1 cellular context compared by ENCODE assay signal in the genomic region with DNA sequence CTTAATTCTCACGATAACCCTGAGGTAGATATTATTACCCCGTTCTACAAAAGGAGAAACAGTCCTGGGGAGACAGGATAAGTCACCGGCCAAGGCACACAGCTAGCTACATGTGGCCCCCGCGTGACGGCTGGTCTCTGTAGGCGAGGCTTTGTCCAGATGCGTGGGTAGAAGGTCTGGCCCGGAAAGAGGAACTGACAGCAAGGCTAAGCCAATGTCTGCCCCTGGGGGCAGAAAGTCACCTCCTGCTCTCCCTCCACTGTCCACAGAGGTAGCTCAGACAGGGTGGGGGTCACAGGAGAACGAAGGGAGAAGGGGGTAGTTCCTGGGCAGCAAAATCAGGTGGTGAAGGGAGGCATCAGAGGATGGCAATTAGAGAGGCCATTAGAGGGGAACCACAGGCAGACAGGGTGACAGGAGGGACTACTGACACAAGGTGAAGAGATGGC.
A peak's percentile ranks its signal among the peaks of the same experiment; 100 is the strongest.
TF ChIP-seq lines count a peak whose summit lies in the region.

No MANE protein-coding gene starts in this region.

TF ChIP-seq in K562, 482 proteins besides CTCF, POLR2A, EP300 and RAD21 (continued from another document and continues in another):
- TF ChIP-seq, protein P1, sequence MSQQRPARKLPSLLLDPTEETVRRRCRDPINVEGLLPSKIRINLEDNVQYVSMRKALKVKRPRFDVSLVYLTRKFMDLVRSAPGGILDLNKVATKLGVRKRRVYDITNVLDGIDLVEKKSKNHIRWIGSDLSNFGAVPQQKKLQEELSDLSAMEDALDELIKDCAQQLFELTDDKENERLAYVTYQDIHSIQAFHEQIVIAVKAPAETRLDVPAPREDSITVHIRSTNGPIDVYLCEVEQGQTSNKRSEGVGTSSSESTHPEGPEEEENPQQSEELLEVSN (IDR thresholded peaks at IDR 0.05; ENCODE audit: borderline replicate concordance in 1 of 2, extremely low read depth in 1 of 2, insufficient read depth in 1 of 2, insufficient read length in 1 of 2, low read depth in 1 of 2, low read length in 1 of 2, poor library complexity in 1 of 2, severe bottlenecking in 1 of 2), result peak; percentile 91 to 92
- TF ChIP-seq CREB3 (tag; conservative IDR thresholded peaks at IDR 0.05; ENCODE audit: low read depth), result peak; percentile 60; the same call in 1 of the 2 replicates
- peak; percentile 56 to 62; a peak in 3 of 4 replicates for TF ChIP-seq NRF1 (conservative IDR thresholded peaks at IDR 0.05 in 1 of 2, IDR thresholded peaks at IDR 0.05 in 1 of 2)
- peak; percentile 62 for TF ChIP-seq ETV5 (CRISPR knock-in tag; IDR thresholded peaks at IDR 0.05; ENCODE audit: low read depth)
- TF ChIP-seq TARDBP (IDR thresholded peaks at IDR 0.05), result peak; percentile 61; the same call in 1 of the 2 replicates
- TF ChIP-seq CGGBP1 (CRISPR knock-in tag; IDR thresholded peaks at IDR 0.05), result no peak
- no peak for TF ChIP-seq HMGN3 (IDR thresholded peaks at IDR 0.05; ENCODE audit: borderline replicate concordance, extremely low read depth, insufficient read length, low read depth, low read length)
- no peak for TF ChIP-seq NUFIP1 (IDR thresholded peaks at IDR 0.05; ENCODE audit: partially characterized antibody)
- TF ChIP-seq HDAC2 (IDR thresholded peaks at IDR 0.05), result peak; percentile 78
- peak; percentile 71 for TF ChIP-seq SMARCA4 (IDR thresholded peaks at IDR 0.05)
- TF ChIP-seq MBD1 (CRISPR knock-in tag; IDR thresholded peaks at IDR 0.05), result no peak
- TF ChIP-seq, protein P2, sequence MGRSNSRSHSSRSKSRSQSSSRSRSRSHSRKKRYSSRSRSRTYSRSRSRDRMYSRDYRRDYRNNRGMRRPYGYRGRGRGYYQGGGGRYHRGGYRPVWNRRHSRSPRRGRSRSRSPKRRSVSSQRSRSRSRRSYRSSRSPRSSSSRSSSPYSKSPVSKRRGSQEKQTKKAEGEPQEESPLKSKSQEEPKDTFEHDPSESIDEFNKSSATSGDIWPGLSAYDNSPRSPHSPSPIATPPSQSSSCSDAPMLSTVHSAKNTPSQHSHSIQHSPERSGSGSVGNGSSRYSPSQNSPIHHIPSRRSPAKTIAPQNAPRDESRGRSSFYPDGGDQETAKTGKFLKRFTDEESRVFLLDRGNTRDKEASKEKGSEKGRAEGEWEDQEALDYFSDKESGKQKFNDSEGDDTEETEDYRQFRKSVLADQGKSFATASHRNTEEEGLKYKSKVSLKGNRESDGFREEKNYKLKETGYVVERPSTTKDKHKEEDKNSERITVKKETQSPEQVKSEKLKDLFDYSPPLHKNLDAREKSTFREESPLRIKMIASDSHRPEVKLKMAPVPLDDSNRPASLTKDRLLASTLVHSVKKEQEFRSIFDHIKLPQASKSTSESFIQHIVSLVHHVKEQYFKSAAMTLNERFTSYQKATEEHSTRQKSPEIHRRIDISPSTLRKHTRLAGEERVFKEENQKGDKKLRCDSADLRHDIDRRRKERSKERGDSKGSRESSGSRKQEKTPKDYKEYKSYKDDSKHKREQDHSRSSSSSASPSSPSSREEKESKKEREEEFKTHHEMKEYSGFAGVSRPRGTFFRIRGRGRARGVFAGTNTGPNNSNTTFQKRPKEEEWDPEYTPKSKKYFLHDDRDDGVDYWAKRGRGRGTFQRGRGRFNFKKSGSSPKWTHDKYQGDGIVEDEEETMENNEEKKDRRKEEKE (IDR thresholded peaks at IDR 0.05; ENCODE audit: borderline replicate concordance in 1 of 2, control insufficient read depth in 1 of 2, low read depth in 2 of 2, low read length in 1 of 2), result no peak
- no peak; the same call in 1 of the 2 replicates for TF ChIP-seq IRF9 (tag; IDR thresholded peaks at IDR 0.05)
- peak; percentile 100 for TF ChIP-seq SPI1 (IDR thresholded peaks at IDR 0.05; ENCODE audit: borderline replicate concordance, low read depth, low read length)
- peak; percentile 81 for TF ChIP-seq EP400 (IDR thresholded peaks at IDR 0.05)
- TF ChIP-seq ZBTB40 (IDR thresholded peaks at IDR 0.05), result no peak; the same call in 1 of the 2 replicates
- no peak for TF ChIP-seq ZBTB40 (CRISPR knock-in tag; IDR thresholded peaks at IDR 0.05)
- TF ChIP-seq POLR2B (IDR thresholded peaks at IDR 0.05; ENCODE audit: low read depth, partially characterized antibody), result no peak
- TF ChIP-seq ZNF124 (CRISPR knock-in tag; IDR thresholded peaks at IDR 0.05), result no peak
- TF ChIP-seq PTTG1 (tag; IDR thresholded peaks at IDR 0.05; ENCODE audit: low read depth), result no peak
- TF ChIP-seq, protein P3, sequence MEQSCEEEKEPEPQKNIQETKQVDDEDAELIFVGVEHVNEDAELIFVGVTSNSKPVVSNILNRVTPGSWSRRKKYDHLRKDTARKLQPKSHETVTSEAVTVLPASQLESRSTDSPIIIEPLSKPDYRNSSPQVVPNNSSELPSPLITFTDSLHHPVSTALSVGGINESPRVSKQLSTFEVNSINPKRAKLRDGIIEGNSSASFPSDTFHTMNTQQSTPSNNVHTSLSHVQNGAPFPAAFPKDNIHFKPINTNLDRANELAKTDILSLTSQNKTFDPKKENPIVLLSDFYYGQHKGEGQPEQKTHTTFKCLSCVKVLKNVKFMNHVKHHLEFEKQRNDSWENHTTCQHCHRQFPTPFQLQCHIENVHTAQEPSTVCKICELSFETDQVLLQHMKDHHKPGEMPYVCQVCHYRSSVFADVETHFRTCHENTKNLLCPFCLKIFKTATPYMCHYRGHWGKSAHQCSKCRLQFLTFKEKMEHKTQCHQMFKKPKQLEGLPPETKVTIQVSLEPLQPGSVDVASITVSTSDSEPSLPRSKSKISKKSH (CRISPR knock-in tag; IDR thresholded peaks at IDR 0.05), result no peak
- peak; percentile 21 to 34; a peak in 2 of 4 replicates for TF ChIP-seq FOXK2 (conservative IDR thresholded peaks at IDR 0.05 in 1 of 2, IDR thresholded peaks at IDR 0.05 in 1 of 2; ENCODE audit: low read depth in 2 of 2)
- TF ChIP-seq RBM34 (IDR thresholded peaks at IDR 0.05; ENCODE audit: borderline replicate concordance, insufficient read depth, low read length), result no peak
- TF ChIP-seq, protein P4, sequence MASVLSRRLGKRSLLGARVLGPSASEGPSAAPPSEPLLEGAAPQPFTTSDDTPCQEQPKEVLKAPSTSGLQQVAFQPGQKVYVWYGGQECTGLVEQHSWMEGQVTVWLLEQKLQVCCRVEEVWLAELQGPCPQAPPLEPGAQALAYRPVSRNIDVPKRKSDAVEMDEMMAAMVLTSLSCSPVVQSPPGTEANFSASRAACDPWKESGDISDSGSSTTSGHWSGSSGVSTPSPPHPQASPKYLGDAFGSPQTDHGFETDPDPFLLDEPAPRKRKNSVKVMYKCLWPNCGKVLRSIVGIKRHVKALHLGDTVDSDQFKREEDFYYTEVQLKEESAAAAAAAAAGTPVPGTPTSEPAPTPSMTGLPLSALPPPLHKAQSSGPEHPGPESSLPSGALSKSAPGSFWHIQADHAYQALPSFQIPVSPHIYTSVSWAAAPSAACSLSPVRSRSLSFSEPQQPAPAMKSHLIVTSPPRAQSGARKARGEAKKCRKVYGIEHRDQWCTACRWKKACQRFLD (CRISPR knock-in tag; IDR thresholded peaks at IDR 0.05), result peak; percentile 88
- no peak for TF ChIP-seq ZC3H8 (IDR thresholded peaks at IDR 0.05)
- TF ChIP-seq ZNF282 (CRISPR knock-in tag; IDR thresholded peaks at IDR 0.05), result no peak
- no peak for TF ChIP-seq TFAM (CRISPR knock-in tag; conservative IDR thresholded peaks at IDR 0.05)
- no peak for TF ChIP-seq SAFB (IDR thresholded peaks at IDR 0.05; ENCODE audit: borderline replicate concordance, low read depth, low read length)
